ENCODE assay signal across 14 cellular contexts in genomic region chr3:47783673-47784072, GRCh38.
"Had no signal": no experiment of that assay in that cellular context is flagged by ENCODE, and none has a peak within 500 bp of the region (broad histone marks: within the 10 kb centered on the region; RNA-seq: fewer than 3 reads in every experiment).

No MANE protein-coding gene starts in this region.

- H3K27ac Mint-ChIP-seq: activated naive CD8-positive, alpha-beta T cell had no signal

- H3K27me3 Mint-ChIP-seq: activated naive CD8-positive, alpha-beta T cell; memory B cell; naive B cell had no signal

- H3K36me3 ChIP-seq: cardiac muscle cell, tibial artery had no signal

- DNase-seq: activated CD4-positive, alpha-beta T cell treated with anti-CD3 and anti-CD28 coated beads, Interleukin-2, amount 50 U/mL, for 48 hours; dermis blood vessel endothelial cell; effector memory CD4-positive, alpha-beta T cell; immature natural killer cell; mucosa of descending colon; naive B cell; retina; stimulated activated CD8-positive, alpha-beta memory T cell treated with anti-CD3 and anti-CD28 coated beads, Interleukin-4, amount 100 ng/mL, for 48 hours; stimulated activated naive CD4-positive, alpha-beta T cell treated with Interleukin-2 at 50 U/mL for 16 hours; T-helper 2 cell; tibial artery had no signal

- H3K9me3 ChIP-seq: mucosa of descending colon, tibial artery had no signal

- H3K4me3 ChIP-seq: cardiac muscle cell, mucosa of descending colon, tibial artery had no signal

- ATAC-seq: mucosa of descending colon had no signal

- H3K36me3 Mint-ChIP-seq: activated naive CD8-positive, alpha-beta T cell; immature natural killer cell; memory B cell; naive B cell had no signal

- H3K4me3 Mint-ChIP-seq: activated naive CD8-positive, alpha-beta T cell had no signal

- H3K9me3 Mint-ChIP-seq: immature natural killer cell, memory B cell, naive B cell had no signal
